In genomic region chr7:100584046-100584676, GRCh38 we compare ENCODE assay signal across 9 cellular contexts. TPM values are rescaled to one million over a fixed set of nuclear protein-coding genes. Genes with fewer than 3 reads are reported as not detected.
A peak's percentile ranks its signal among the peaks of the same experiment; 100 is the strongest.
DNase-seq lines count a peak whose midpoint lies in the region; ATAC-seq, FAIRE-seq and TF ChIP-seq lines count a peak whose summit lies in the region.
"Had no signal": no experiment of that assay in that cellular context is flagged by ENCODE, and none has a peak within 500 bp of the region (broad histone marks: within the 10 kb centered on the region; RNA-seq: fewer than 3 reads in every experiment).

No MANE protein-coding gene starts in this region.

- H3K4ac ChIP-seq in H1 (replicated peaks; ENCODE audit: insufficient read length, low read depth, low read length) = no peak overlapping the region
- H3K4ac ChIP-seq in neuronal stem cell (ENCODE audit: low read length) = no peak overlapping the region

- POLR2A ChIA-PET in H1 (lab: Charles Lee; ENCODE audit: partially characterized antibody) = interaction anchor here (1.0 to 10.0 kb wide), 19 partner anchors 8 to 155 kb away, joined by 3 to 172 read pairs (median 5); partner anchors contain the start of genes MEPCE, MOSPD3, PCOLCE and POP7

- peaks cover 17% of the 10 kb centered on the region for H3K23me2 ChIP-seq in H1 (ENCODE audit: low read depth, low read length)

- H3K36me3 ChIP-seq in GM06990 (ENCODE audit: control insufficient read depth, insufficient read depth, low read length) (peaks cover 19% of the 10 kb centered on the region), OCI-LY3 (replicated peaks; ENCODE audit: low read depth, low read length) (peaks cover 15% of the 10 kb centered on the region), H1 (ENCODE audit: control insufficient read depth in 2 of 4, insufficient read depth in 4 of 4, low read length in 3 of 4) (peaks cover 12 to 22% (median 18%) of the 10 kb centered on the region in 4 experiments), neuronal stem cell (replicated peaks in 1 of 2; ENCODE audit: control insufficient read depth in 2 of 2, insufficient read depth in 2 of 2, low read length in 2 of 2) (peaks cover 23 to 44% of the 10 kb centered on the region in 2 donors)

- H4K8ac ChIP-seq in H1 (ENCODE audit: extremely low read depth, insufficient read depth, low read length) (no peak overlapping the region), neuronal stem cell (ENCODE audit: low read depth, low read length) (no peak overlapping the region)

- H2BK12ac ChIP-seq in H1 (ENCODE audit: low read depth, low read length) (peak overlapping the region; percentile 30), neuronal stem cell (ENCODE audit: low read length) (no peak overlapping the region)

- no peaks in the 10 kb centered on the region for H3K9me3 ChIP-seq in OCI-LY3 (ENCODE audit: insufficient read depth, low read length)
- H3K9me3 ChIP-seq in H1 (ENCODE audit: insufficient read depth in 2 of 2, low read depth in 1 of 2, low read length in 1 of 2) = no peaks in the 10 kb centered on the region
- peaks cover 0 to 5% of the 10 kb centered on the region in 2 donors for H3K9me3 ChIP-seq in neuronal stem cell (replicated peaks in 1 of 2; ENCODE audit: control insufficient read depth in 2 of 2, insufficient read depth in 1 of 2, low read depth in 1 of 2, low read length in 2 of 2)

- DNase-seq in GM06990 (ENCODE audit: extremely low read depth, insufficient read length) = no peak
- DNase-seq in H1 (ENCODE audit: low read depth in 1 of 2, low spot score in 2 of 2) = no peak
- DNase-seq in neuronal stem cell (ENCODE audit: low spot score) = no peak
- no peak for DNase-seq in islet precursor cell

- TF ChIP-seq POLR2A in H1 (IDR thresholded peaks at IDR 0.05; ENCODE audit: control extremely low read depth in 1 of 2, low read depth in 2 of 2, low read length in 2 of 2) = no peak

- TF ChIP-seq CTCF in GM06990 (IDR thresholded peaks at IDR 0.05; ENCODE audit: insufficient read depth, low read length, poor library complexity, severe bottlenecking) (no peak), OCI-LY3 (IDR thresholded peaks at IDR 0.05; ENCODE audit: low read depth, low read length) (no peak), H1 (IDR thresholded peaks at IDR 0.05; ENCODE audit: control extremely low read depth in 1 of 3, insufficient read depth in 1 of 3, low read depth in 1 of 3, low read length in 3 of 3) (no peak)

- peak overlapping the region; percentile 76; the same call in 1 of the 2 replicates for H2BK5ac ChIP-seq in H1 (ENCODE audit: low read depth, low read length)
- no peak overlapping the region for H2BK5ac ChIP-seq in neuronal stem cell (ENCODE audit: low read length)

- H4K91ac ChIP-seq in H1 (replicated peaks; ENCODE audit: insufficient read length, low read length) = peak overlapping the region; percentile 12
- H4K91ac ChIP-seq in neuronal stem cell (ENCODE audit: low read depth, low read length, poor library complexity) = peak overlapping the region; percentile 32

- H3K9ac ChIP-seq in OCI-LY3 (ENCODE audit: low read length) = peak overlapping the region; percentile 94
- peak overlapping the region in 2 of 4 experiments; percentile 31 to 52; a peak in 2 of 7 replicates for H3K9ac ChIP-seq in H1 (replicated peaks in 1 of 4; ENCODE audit: extremely low read depth in 1 of 4, low read depth in 3 of 4, low read length in 3 of 4)
- peak overlapping the region; percentile 56 for H3K9ac ChIP-seq in neuronal stem cell (ENCODE audit: low read depth, low read length, poor library complexity)

- no peak overlapping the region for H4K5ac ChIP-seq in H1 (ENCODE audit: insufficient read length, low read depth, low read length)

- H3K18ac ChIP-seq in H1 (ENCODE audit: extremely low read depth, low read length) (peak overlapping the region; percentile 76), neuronal stem cell (ENCODE audit: low read length) (peak overlapping the region; percentile 70)

- H3K27me3 ChIP-seq in GM06990 (replicated peaks; ENCODE audit: control insufficient read depth, insufficient read depth, low read length) (no peaks in the 10 kb centered on the region), OCI-LY3 (ENCODE audit: low read depth, low read length) (0 out of 2 replicates have a peak, but pooled peaks cover under 1% of the 10 kb centered on the region), H1 (replicated peaks in 1 of 4; ENCODE audit: control insufficient read depth in 3 of 4, extremely low read depth in 1 of 4, insufficient read depth in 3 of 4, low read length in 3 of 4) (peaks cover 0 to 2% (median 0%) of the 10 kb centered on the region in 4 experiments; a peak in 1 of 7 replicates), neuronal stem cell (ENCODE audit: control insufficient read depth in 3 of 3, insufficient read depth in 3 of 3, low read depth in 1 of 3, low read length in 3 of 3) (no peaks in the 10 kb centered on the region)

- H2BK15ac ChIP-seq in H1 (ENCODE audit: low read length) (no peak overlapping the region; the same call in 1 of the 2 replicates), neuronal stem cell (ENCODE audit: low read length) (peak overlapping the region; percentile 20)

- H3K4me1 ChIP-seq in OCI-LY3 (ENCODE audit: low read length) = peaks cover 24% of the 10 kb centered on the region
- H3K4me1 ChIP-seq in H1 (replicated peaks in 1 of 4; ENCODE audit: control insufficient read depth in 3 of 4, insufficient read depth in 4 of 4, low read length in 3 of 4) = peaks cover 0 to 24% (median 13%) of the 10 kb centered on the region in 4 experiments; a peak in 6 of 7 replicates
- peaks cover 17 to 19% of the 10 kb centered on the region in 2 donors for H3K4me1 ChIP-seq in neuronal stem cell (ENCODE audit: control insufficient read depth in 2 of 2, insufficient read depth in 1 of 2, low read depth in 1 of 2, low read length in 2 of 2)

- no peak for TF ChIP-seq RAD21 in H1 (IDR thresholded peaks at IDR 0.05 in 1 of 2, conservative IDR thresholded peaks at IDR 0.05 in 1 of 2; ENCODE audit: low read depth in 2 of 2, low read length in 2 of 2)

- ATAC-seq in GM19328 (IDR thresholded peaks at IDR 0.05; ENCODE audit: unreplicated experiment) = no peak
- no peak for ATAC-seq in GM19397 (IDR thresholded peaks at IDR 0.05; ENCODE audit: unreplicated experiment)
- no peak for ATAC-seq in HG02885 (IDR thresholded peaks at IDR 0.05; ENCODE audit: poor library complexity, unreplicated experiment)

- H2AK5ac ChIP-seq in H1 (ENCODE audit: low read depth, low read length) (0 out of 2 replicates have a peak overlapping the region, but pooled peaks have one; percentile 56), neuronal stem cell (ENCODE audit: low read depth, low read length) (peak overlapping the region; percentile 8)

- H3K23ac ChIP-seq in H1 (ENCODE audit: insufficient read length) = no peak overlapping the region
- H3K23ac ChIP-seq in neuronal stem cell (ENCODE audit: low read depth, low read length, poor library complexity) = peak overlapping the region; percentile 94

- H3K79me1 ChIP-seq in H1 (ENCODE audit: low read depth, low read length) (peaks cover 5% of the 10 kb centered on the region), neuronal stem cell (ENCODE audit: low read depth, low read length) (peaks cover 3% of the 10 kb centered on the region)

- H2BK20ac ChIP-seq in H1 (ENCODE audit: low read length) = no peak overlapping the region

- H3K27ac ChIP-seq in OCI-LY3 (ENCODE audit: low read length) = peak overlapping the region; percentile 59
- peak overlapping the region; percentile 86 for H3K27ac ChIP-seq in H1 (ENCODE audit: low read depth, low read length)
- no peak overlapping the region for H3K27ac ChIP-seq in neuronal stem cell (replicated peaks; ENCODE audit: low read length)

- H3K4me2 ChIP-seq in OCI-LY3 (ENCODE audit: low read length) (peak overlapping the region; percentile 96), H1 (ENCODE audit: insufficient read depth in 1 of 2, low read depth in 2 of 2, low read length in 2 of 2) (peak overlapping the region; percentile 75 to 92), neuronal stem cell (ENCODE audit: insufficient read depth, low read length, poor library complexity, severe bottlenecking) (peak overlapping the region; percentile 97)

- H2AFZ ChIP-seq in OCI-LY3 (ENCODE audit: low read depth, low read length) (no peak overlapping the region; the same call in 1 of the 2 replicates), H1 (ENCODE audit: low read length) (no peak overlapping the region), neuronal stem cell (ENCODE audit: low read length) (no peak overlapping the region)

- TF ChIP-seq EP300 in H1 (IDR thresholded peaks at IDR 0.05; ENCODE audit: borderline replicate concordance in 1 of 2, low read depth in 2 of 2, low read length in 2 of 2) = no peak

- FAIRE-seq in H1 (lab: Jason Lieb, UNC) = no peak

- H4K20me1 ChIP-seq in OCI-LY3 (ENCODE audit: insufficient read depth, low read length) (0 out of 2 replicates have a peak, but pooled peaks cover 2% of the 10 kb centered on the region), H1 (replicated peaks in 1 of 2; ENCODE audit: control insufficient read depth in 1 of 2, insufficient read depth in 2 of 2, low read length in 2 of 2) (peaks cover 2 to 14% of the 10 kb centered on the region in 2 experiments)

- 76% methylated on average over 8 of the region's 15 CpGs; no CpG with 5 or more reads in 1 of the 2 experiments for WGBS in H1 (ENCODE audit: extremely low coverage in 1 of 2, insufficient coverage in 1 of 2, insufficient read length in 1 of 2, insufficient replicate concordance in 2 of 2, low coverage in 1 of 2, low lambda C conversion rate in 2 of 2, missing lambda C conversion rate in 1 of 2), 2 experiments
- no CpG with 5 or more reads among the region's 15 CpGs for WGBS in neuronal stem cell (ENCODE audit: extremely low coverage in 2 of 2, insufficient read length in 2 of 2, insufficient replicate concordance in 1 of 2), 2 donors

- peaks cover 8% of the 10 kb centered on the region for H3K79me2 ChIP-seq in OCI-LY3 (ENCODE audit: low read length)
- H3K79me2 ChIP-seq in H1 (ENCODE audit: control insufficient read depth in 1 of 2, insufficient read depth in 2 of 2, low read length in 2 of 2) = peaks cover 0 to 11% of the 10 kb centered on the region in 2 experiments; a peak in 1 of 4 replicates

- H3K4me3 ChIP-seq in GM06990 (replicated peaks; ENCODE audit: low read depth, low read length) (peak overlapping the region; percentile 72), OCI-LY3 (ENCODE audit: low read length) (peak overlapping the region; percentile 86), H1 (ENCODE audit: extremely low read depth in 1 of 4, insufficient read depth in 2 of 4, low read depth in 3 of 4, low read length in 4 of 4) (peak overlapping the region; percentile 24 to 80 (median 80); a peak in 5 of 8 replicates), neuronal stem cell (ENCODE audit: low read length in 2 of 2) (peak overlapping the region in 1 of 2 donors; percentile 91)

- H2BK120ac ChIP-seq in H1 (replicated peaks; ENCODE audit: low read depth, low read length) = no peak overlapping the region
- no peak overlapping the region for H2BK120ac ChIP-seq in neuronal stem cell (ENCODE audit: low read depth, low read length)

- CTCF ChIA-PET in H1 (lab: Charles Lee; ENCODE audit: partially characterized antibody) = interaction anchor here (0.6 to 11.4 kb wide), 24 partner anchors 7 to 1820 kb away, joined by 3 to 171 read pairs (median 4); partner anchors contain the start of genes POP7, SAP25 and ZCWPW1

- H3K14ac ChIP-seq in H1 (ENCODE audit: insufficient read length) (no peak overlapping the region), neuronal stem cell (ENCODE audit: low read length) (no peak overlapping the region)

- H3K56ac ChIP-seq in H1 (replicated peaks; ENCODE audit: insufficient read length, low read depth, low read length) = no peak overlapping the region

RNA-seq across cellular contexts. Expression of gene LRCH4, which starts 1.8 kb away (rescaled TPM):
- 34.5 and 36.6 TPM in 2 replicates for total RNA-seq in H1 (2021; fragmentation: NEBNext Ultra II Directional; extraction: Animal tissue kit (Norgen Biotek cat#: 25700))
- polyA plus RNA-seq in H1 (2011; rRNA removed) = 15.5 and 36.5 TPM in 2 replicates
- 14.3 TPM for polyA plus RNA-seq in H1 (2011; cell fraction: cytosol; rRNA removed)
- polyA plus RNA-seq in H1 (2011; cell fraction: nucleus; rRNA removed) = 126 TPM
- 16.5 to 30.3 TPM (median 28.4 TPM) in 4 replicates for polyA plus RNA-seq in H1 (2012, experiment 1 of 2)
- polyA plus RNA-seq in H1 (2012, experiment 2 of 2) = 20.6 TPM
- polyA plus RNA-seq in H1 (2013, experiment 1 of 2) = 30.9 TPM
- polyA plus RNA-seq in H1 (2013, experiment 2 of 2) = 27.8 TPM
- 10.6 and 13.2 TPM in 2 replicates for polyA minus RNA-seq in H1 (2011; rRNA and poly(A)+ RNA removed)
- polyA minus RNA-seq in H1 (2011; cell fraction: cytosol; rRNA and poly(A)+ RNA removed) = 26.1 TPM
- polyA minus RNA-seq in H1 (2011; cell fraction: nucleus; rRNA and poly(A)+ RNA removed) = 45.6 TPM
- 30.1 TPM for polyA plus RNA-seq in neuronal stem cell (2013, experiment 1 of 2)
- 28.3 TPM for polyA plus RNA-seq in neuronal stem cell (2013, experiment 2 of 2)

RNA-seq across cellular contexts. Expression of gene FBXO24, which starts 2.0 kb away (rescaled TPM):
- total RNA-seq in H1 (2021; fragmentation: NEBNext Ultra II Directional; extraction: Animal tissue kit (Norgen Biotek cat#: 25700)) = 0.35 and 0.59 TPM in 2 replicates
- 0.57 and 0.83 TPM in 2 replicates for polyA plus RNA-seq in H1 (2011; rRNA removed)
- 0.57 TPM for polyA plus RNA-seq in H1 (2011; cell fraction: cytosol; rRNA removed)
- 1.4 TPM for polyA plus RNA-seq in H1 (2011; cell fraction: nucleus; rRNA removed)
- polyA plus RNA-seq in H1 (2012, experiment 1 of 2) = 0.80 to 1.5 TPM (median 1.1 TPM) in 4 replicates
- 0.17 TPM for polyA plus RNA-seq in H1 (2012, experiment 2 of 2)
- 0.39 TPM for polyA plus RNA-seq in H1 (2013, experiment 1 of 2)
- 0.28 TPM for polyA plus RNA-seq in H1 (2013, experiment 2 of 2)
- polyA minus RNA-seq in H1 (2011; rRNA and poly(A)+ RNA removed) = 0.66 and 0.95 TPM in 2 replicates
- not detected for polyA minus RNA-seq in H1 (2011; cell fraction: cytosol; rRNA and poly(A)+ RNA removed)
- polyA minus RNA-seq in H1 (2011; cell fraction: nucleus; rRNA and poly(A)+ RNA removed) = 0.30 TPM
- polyA plus RNA-seq in neuronal stem cell (2013, experiment 1 of 2) = 1.2 TPM
- 1.1 TPM for polyA plus RNA-seq in neuronal stem cell (2013, experiment 2 of 2)

RNA-seq across cellular contexts. Expression of gene SAP25, which starts 10.5 kb away (rescaled TPM):
- 5.4 and 5.8 TPM in 2 replicates for total RNA-seq in H1 (2021; fragmentation: NEBNext Ultra II Directional; extraction: Animal tissue kit (Norgen Biotek cat#: 25700))
- 3.6 and 8.2 TPM in 2 replicates for polyA plus RNA-seq in H1 (2011; rRNA removed)
- 2.3 TPM for polyA plus RNA-seq in H1 (2011; cell fraction: cytosol; rRNA removed)
- 33.0 TPM for polyA plus RNA-seq in H1 (2011; cell fraction: nucleus; rRNA removed)
- polyA plus RNA-seq in H1 (2012, experiment 1 of 2) = 4.8 to 6.4 TPM (median 5.3 TPM) in 4 replicates
- 4.1 TPM for polyA plus RNA-seq in H1 (2012, experiment 2 of 2)
- polyA plus RNA-seq in H1 (2013, experiment 1 of 2) = 5.7 TPM
- polyA plus RNA-seq in H1 (2013, experiment 2 of 2) = 4.9 TPM
- not detected in 2 replicates for polyA minus RNA-seq in H1 (2011; rRNA and poly(A)+ RNA removed)
- polyA minus RNA-seq in H1 (2011; cell fraction: cytosol; rRNA and poly(A)+ RNA removed) = not detected
- 3.1 TPM for polyA minus RNA-seq in H1 (2011; cell fraction: nucleus; rRNA and poly(A)+ RNA removed)
- polyA plus RNA-seq in neuronal stem cell (2013, experiment 1 of 2) = 4.0 TPM
- 3.4 TPM for polyA plus RNA-seq in neuronal stem cell (2013, experiment 2 of 2)
- total RNA-seq: RPMI7951 had no signal

RNA-seq across cellular contexts. Expression of gene PCOLCE, which starts 18.0 kb away (rescaled TPM):
- 69.2 and 70.6 TPM in 2 replicates for total RNA-seq in H1 (2021; fragmentation: NEBNext Ultra II Directional; extraction: Animal tissue kit (Norgen Biotek cat#: 25700))
- polyA plus RNA-seq in H1 (2011; rRNA removed) = 21.5 and 46.6 TPM in 2 replicates
- 26.8 TPM for polyA plus RNA-seq in H1 (2011; cell fraction: cytosol; rRNA removed)
- polyA plus RNA-seq in H1 (2011; cell fraction: nucleus; rRNA removed) = 126 TPM
- polyA plus RNA-seq in H1 (2012, experiment 1 of 2) = 80.3 to 96.2 TPM (median 87.0 TPM) in 4 replicates
- 81.2 TPM for polyA plus RNA-seq in H1 (2012, experiment 2 of 2)
- polyA plus RNA-seq in H1 (2013, experiment 1 of 2) = 132 TPM
- polyA plus RNA-seq in H1 (2013, experiment 2 of 2) = 122 TPM
- polyA minus RNA-seq in H1 (2011; rRNA and poly(A)+ RNA removed) = 7.8 and 13.1 TPM in 2 replicates
- 27.5 TPM for polyA minus RNA-seq in H1 (2011; cell fraction: cytosol; rRNA and poly(A)+ RNA removed)
- 29.2 TPM for polyA minus RNA-seq in H1 (2011; cell fraction: nucleus; rRNA and poly(A)+ RNA removed)
- 24.7 TPM for polyA plus RNA-seq in neuronal stem cell (2013, experiment 1 of 2)
- 24.4 TPM for polyA plus RNA-seq in neuronal stem cell (2013, experiment 2 of 2)

RNA-seq across cellular contexts. Expression of gene MOSPD3, which starts 28.2 kb away (rescaled TPM):
- total RNA-seq in H1 (2021; fragmentation: NEBNext Ultra II Directional; extraction: Animal tissue kit (Norgen Biotek cat#: 25700)) = 19.3 and 20.7 TPM in 2 replicates
- 21.4 and 45.7 TPM in 2 replicates for polyA plus RNA-seq in H1 (2011; rRNA removed)
- 10.1 TPM for polyA plus RNA-seq in H1 (2011; cell fraction: cytosol; rRNA removed)
- 23.8 TPM for polyA plus RNA-seq in H1 (2011; cell fraction: nucleus; rRNA removed)
- 15.9 to 26.5 TPM (median 22.6 TPM) in 4 replicates for polyA plus RNA-seq in H1 (2012, experiment 1 of 2)
- 25.8 TPM for polyA plus RNA-seq in H1 (2012, experiment 2 of 2)
- polyA plus RNA-seq in H1 (2013, experiment 1 of 2) = 19.0 TPM
- polyA plus RNA-seq in H1 (2013, experiment 2 of 2) = 17.7 TPM
- polyA minus RNA-seq in H1 (2011; rRNA and poly(A)+ RNA removed) = 7.0 and 8.1 TPM in 2 replicates
- polyA minus RNA-seq in H1 (2011; cell fraction: cytosol; rRNA and poly(A)+ RNA removed) = 7.4 TPM
- 8.7 TPM for polyA minus RNA-seq in H1 (2011; cell fraction: nucleus; rRNA and poly(A)+ RNA removed)
- polyA plus RNA-seq in neuronal stem cell (2013, experiment 1 of 2) = 24.3 TPM
- polyA plus RNA-seq in neuronal stem cell (2013, experiment 2 of 2) = 22.7 TPM
